In the genomic region with DNA sequence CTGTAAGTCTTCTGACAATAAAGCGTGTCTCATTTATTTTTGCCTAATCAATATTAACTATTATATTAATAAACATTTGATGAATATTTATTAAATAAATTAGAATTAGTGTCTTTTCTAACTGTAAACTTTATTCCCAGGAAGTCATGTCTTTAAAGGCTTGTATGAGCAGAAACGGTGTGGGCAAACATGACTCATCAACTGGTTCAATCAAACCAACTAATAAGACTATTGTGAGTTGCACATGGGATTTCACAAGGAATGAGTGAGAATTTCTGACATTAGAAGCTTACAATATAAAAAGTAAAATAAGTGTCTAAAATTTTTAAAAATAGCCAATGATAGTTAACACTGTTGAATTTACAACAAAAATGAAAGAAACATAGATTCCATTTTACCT, we compare ENCODE assay signal across 26 cellular contexts.
A peak's percentile ranks its signal among the peaks of the same experiment; 100 is the strongest.
DNase-seq lines count a peak whose midpoint lies in the region; ATAC-seq, FAIRE-seq and TF ChIP-seq lines count a peak whose summit lies in the region.
"Had no signal": no experiment of that assay in that cellular context is flagged by ENCODE, and none has a peak within 500 bp of the region (broad histone marks: within the 10 kb centered on the region; RNA-seq: fewer than 3 reads in every experiment).

No MANE protein-coding gene starts in this region.

- H3K27me3 ChIP-seq in breast epithelium = no peaks in the 10 kb centered on the region
- no peaks in the 10 kb centered on the region for H3K27me3 ChIP-seq in bronchial epithelial cell (ENCODE audit: control insufficient read depth, insufficient read depth, low read length)
- H3K27me3 ChIP-seq in foreskin keratinocyte = no peaks in the 10 kb centered on the region
- no peaks in the 10 kb centered on the region for H3K27me3 ChIP-seq in CD4-positive, alpha-beta T cell (ENCODE audit: control insufficient read depth, insufficient read depth, low read length)
- H3K27me3 ChIP-seq: BLaER1 treated with 17β-estradiol and CSF1 and Interleukin-3, amounts not matched to agents 10 nM and 100 nM; Peyer's patch had no signal

- POLR2A ChIA-PET in MCF 10A (lab: Yijun Ruan, JAX) = no interaction called here
- POLR2A ChIA-PET in activated CD4-positive, alpha-beta T cell treated with anti-CD3 and anti-CD28 coated beads for 36 hours (lab: Charles Lee) = no interaction called here
- POLR2A ChIA-PET in CD4-positive, alpha-beta T cell (lab: Charles Lee) = no interaction called here

- no peak overlapping the region for H3K4me3 Mint-ChIP-seq in MCF 10A (ENCODE audit: unreplicated experiment)
- no peak overlapping the region for H3K4me3 Mint-ChIP-seq in activated CD4-positive, alpha-beta T cell treated with anti-CD3 and anti-CD28 coated beads for 36 hours
- no peak overlapping the region for H3K4me3 Mint-ChIP-seq in CD4-positive, alpha-beta T cell
- H3K4me3 Mint-ChIP-seq: CD8-positive, alpha-beta T cell; H9; HFFc6 had no signal

- no peaks in the 10 kb centered on the region for H3K4me1 ChIP-seq in breast epithelium
- H3K4me1 ChIP-seq in foreskin keratinocyte = no peaks in the 10 kb centered on the region
- H3K4me1 ChIP-seq: BLaER1 treated with 17β-estradiol and CSF1 and Interleukin-3, amounts not matched to agents 10 nM and 100 nM; Peyer's patch had no signal

- no peak for TF ChIP-seq POLR2A in breast epithelium (IDR thresholded peaks at IDR 0.05)

- H3K36me3 ChIP-seq in breast epithelium (no peaks in the 10 kb centered on the region), bronchial epithelial cell (ENCODE audit: control insufficient read depth, insufficient read depth, low read length) (no peaks in the 10 kb centered on the region)
- H3K36me3 ChIP-seq: BLaER1 treated with 17β-estradiol and CSF1 and Interleukin-3, amounts not matched to agents 10 nM and 100 nM; Peyer's patch had no signal

- H3K27ac Mint-ChIP-seq in MCF 10A (ENCODE audit: low read depth, unreplicated experiment) = no peak overlapping the region
- no peak overlapping the region for H3K27ac Mint-ChIP-seq in activated CD4-positive, alpha-beta T cell treated with anti-CD3 and anti-CD28 coated beads for 36 hours
- no peak overlapping the region for H3K27ac Mint-ChIP-seq in CD4-positive, alpha-beta T cell
- H3K27ac Mint-ChIP-seq: CD8-positive, alpha-beta T cell; H9; HFFc6 had no signal

- no peaks in the 10 kb centered on the region for H3K36me3 Mint-ChIP-seq in MCF 10A (ENCODE audit: insufficient read depth, unreplicated experiment)
- no peaks in the 10 kb centered on the region for H3K36me3 Mint-ChIP-seq in activated CD4-positive, alpha-beta T cell treated with anti-CD3 and anti-CD28 coated beads for 36 hours (ENCODE audit: low read depth)
- H3K36me3 Mint-ChIP-seq in CD4-positive, alpha-beta T cell (ENCODE audit: low read depth) = no peaks in the 10 kb centered on the region
- H3K36me3 Mint-ChIP-seq: CD8-positive, alpha-beta T cell had no signal

- no peaks in the 10 kb centered on the region for H3K9me3 ChIP-seq in breast epithelium
- H3K9me3 ChIP-seq in CD4-positive, alpha-beta T cell (ENCODE audit: control insufficient read depth, low read length) = no peaks in the 10 kb centered on the region
- H3K9me3 ChIP-seq: BLaER1 treated with 17β-estradiol and CSF1 and Interleukin-3, amounts not matched to agents 10 nM and 100 nM; Peyer's patch had no signal

- FAIRE-seq in bronchial epithelial cell (lab: Jason Lieb, UNC) = no peak
- FAIRE-seq: GM12878 had no signal

- peak; percentile 29 for DNase-seq in MCF 10A (ENCODE audit: unreplicated experiment)
- DNase-seq in breast epithelium (ENCODE audit: low spot score in 2 of 2) = no peak
- DNase-seq in bronchial epithelial cell (ENCODE audit: low read depth) = peak; percentile 73
- DNase-seq in foreskin keratinocyte = peak; percentile 14 to 42
- DNase-seq in DMS153 treated with DMSO at 0.1 percent for 48 hours (lab: John Stamatoyannopoulos, UW; ENCODE audit: unreplicated experiment) = no peak
- no peak for DNase-seq in activated CD4-positive, alpha-beta T cell treated with anti-CD3 and anti-CD28 coated beads for 36 hours
- DNase-seq in CD4-positive, alpha-beta T cell = no peak
- DNase-seq: Calu3; CD8-positive, alpha-beta T cell; DMS79 treated with DMSO at 0.1 percent for 48 hours; H9; HFFc6; KBM-7; NCI-H1092 treated with DMSO at 0.1 percent for 48 hours; NCI-H146; NCI-H2029; NCI-H226; NCI-H510A treated with DMSO at 0.1 percent for 48 hours; NCI-H748 treated with DMSO at 0.1 percent for 48 hours; Peyer's patch had no signal

- intact Hi-C loops in MCF 10A (cut with micrococcal nuclease) (no loop called here), breast epithelium (cut with DNase I; ENCODE audit: low total_unique reads) (no loop called here)
- intact Hi-C loops in activated CD4-positive, alpha-beta T cell treated with anti-CD3 and anti-CD28 coated beads for 36 hours (cut with DNase I, micrococcal nuclease) = no loop called here
- intact Hi-C loops in CD4-positive, alpha-beta T cell (cut with DNase I, micrococcal nuclease) = no loop called here

- H3K4me3 ChIP-seq in breast epithelium (no peak overlapping the region), bronchial epithelial cell (ENCODE audit: low read depth, low read length) (no peak overlapping the region)
- H3K4me3 ChIP-seq: BLaER1 treated with 17β-estradiol and CSF1 and Interleukin-3, amounts not matched to agents 10 nM and 100 nM; GM12878; Peyer's patch had no signal

- no peaks in the 10 kb centered on the region for H3K9me3 Mint-ChIP-seq in MCF 10A (ENCODE audit: unreplicated experiment)
- no peaks in the 10 kb centered on the region for H3K9me3 Mint-ChIP-seq in activated CD4-positive, alpha-beta T cell treated with anti-CD3 and anti-CD28 coated beads for 36 hours (ENCODE audit: low read depth)
- H3K9me3 Mint-ChIP-seq in CD4-positive, alpha-beta T cell = no peaks in the 10 kb centered on the region
- H3K9me3 Mint-ChIP-seq: CD8-positive, alpha-beta T cell; H9; HFFc6 had no signal

- H3K4me1 Mint-ChIP-seq in MCF 10A (ENCODE audit: insufficient read depth, unreplicated experiment) = no peaks in the 10 kb centered on the region
- H3K4me1 Mint-ChIP-seq in activated CD4-positive, alpha-beta T cell treated with anti-CD3 and anti-CD28 coated beads for 36 hours = peaks cover 15% of the 10 kb centered on the region
- peaks cover 17% of the 10 kb centered on the region for H3K4me1 Mint-ChIP-seq in CD4-positive, alpha-beta T cell (ENCODE audit: low read depth)

- H3K27ac ChIP-seq in breast epithelium (no peak overlapping the region), foreskin keratinocyte (no peak overlapping the region)
- H3K27ac ChIP-seq in CD4-positive, alpha-beta T cell (ENCODE audit: low read depth, low read length) = no peak overlapping the region
- H3K27ac ChIP-seq: 22Rv1; BLaER1 treated with 17β-estradiol and CSF1 and Interleukin-3, amounts not matched to agents 10 nM and 100 nM; HL-60; Peyer's patch had no signal

- CTCF ChIA-PET in MCF 10A (lab: Yijun Ruan, JAX) = interaction anchor here (0.9 kb wide), 1 partner anchor 10 kb away, joined by 3 read pairs; no protein-coding TSS in a partner anchor
- CTCF ChIA-PET in activated CD4-positive, alpha-beta T cell treated with anti-CD3 and anti-CD28 coated beads for 36 hours (lab: Charles Lee) = no interaction called here
- CTCF ChIA-PET in CD4-positive, alpha-beta T cell (lab: Charles Lee) = no interaction called here

- H3K27me3 Mint-ChIP-seq in MCF 10A (ENCODE audit: insufficient read depth, unreplicated experiment) = peaks cover 19% of the 10 kb centered on the region
- H3K27me3 Mint-ChIP-seq in activated CD4-positive, alpha-beta T cell treated with anti-CD3 and anti-CD28 coated beads for 36 hours = no peaks in the 10 kb centered on the region
- no peaks in the 10 kb centered on the region for H3K27me3 Mint-ChIP-seq in CD4-positive, alpha-beta T cell

- BruUV-seq in MCF 10A (replicated peaks; lab: Mats Ljungman, UMichigan) = no TSS peak

- TF ChIP-seq CTCF in MCF 10A (IDR thresholded peaks at IDR 0.05; ENCODE audit: unreplicated experiment) (no peak), breast epithelium (IDR thresholded peaks at IDR 0.05) (no peak), bronchial epithelial cell (IDR thresholded peaks at IDR 0.05; ENCODE audit: insufficient read depth, low read length, severe bottlenecking) (no peak), foreskin keratinocyte (conservative IDR thresholded peaks at IDR 0.05) (no peak)
- TF ChIP-seq CTCF in CD4-positive, alpha-beta T cell (IDR thresholded peaks at IDR 0.05) = no peak

- ATAC-seq in foreskin keratinocyte = peak; percentile 57
- no peak for ATAC-seq in HG03439 (IDR thresholded peaks at IDR 0.05; ENCODE audit: unreplicated experiment)
- no peak for ATAC-seq in activated CD4-positive, alpha-beta T cell treated with anti-CD3 and anti-CD28 coated beads for 36 hours
- ATAC-seq in CD4-positive, alpha-beta T cell (ENCODE audit: poor library complexity) = no peak
- ATAC-seq: CD8-positive, alpha-beta T cell; GM12878; Right ventricle myocardium inferior had no signal

Comparison
In these comparisons a context has a peak if more than half of its experiments do, and no peak if none do; other contexts are left out.
1. DNase-seq: peak in MCF 10A (single experiment), bronchial epithelial cell (single experiment) and foreskin keratinocyte (2 of 2); none in breast epithelium (0 of 2), DMS153 treated with DMSO at 0.1 percent for 48 hours (single experiment), activated CD4-positive, alpha-beta T cell treated with anti-CD3 and anti-CD28 coated beads for 36 hours (single experiment) and CD4-positive, alpha-beta T cell (0 of 10).